Comparison of ENCODE assay signal across 26 cellular contexts in the genomic region with DNA sequence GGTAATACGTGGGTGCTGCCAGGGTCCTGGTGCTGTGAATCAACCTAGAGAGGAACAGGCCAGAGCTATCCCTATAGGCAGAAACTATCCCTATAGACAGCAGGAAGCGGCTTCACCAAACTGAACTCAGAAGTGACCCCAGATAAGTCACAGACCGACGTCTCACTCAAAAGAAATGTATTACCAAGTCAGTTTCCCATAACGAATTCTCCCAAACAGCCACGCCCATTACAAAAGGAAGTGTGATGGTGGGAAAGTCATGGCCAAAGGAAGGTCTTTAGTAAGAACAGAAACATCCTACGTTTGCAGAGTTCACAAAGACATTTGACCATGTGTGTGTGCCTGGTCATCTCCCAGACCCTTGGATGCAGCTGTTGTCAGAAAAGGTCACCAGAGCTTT.
"Had no signal": no experiment of that assay in that cellular context is flagged by ENCODE, and none has a peak within 500 bp of the region (broad histone marks: within the 10 kb centered on the region; RNA-seq: fewer than 3 reads in every experiment).

No MANE protein-coding gene starts in this region.

- H3K9ac ChIP-seq: neural progenitor cell had no signal

- H3K4me3 ChIP-seq: coronary artery, gastrocnemius medialis, lung, neural progenitor cell, prostate gland, right atrium auricular region, smooth muscle cell, tibial artery had no signal

- H3K9me3 ChIP-seq: gastrocnemius medialis, prostate gland, right atrium auricular region, tibial artery had no signal

- H3K4me1 Mint-ChIP-seq: memory B cell; naive thymus-derived CD4-positive, alpha-beta T cell; nephron; stimulated activated naive CD8-positive, alpha-beta T cell treated with anti-CD3 and anti-CD28 coated beads, Interleukin-15, amount 100 ng/mL, for 72 hours had no signal

- ATAC-seq: effector memory CD8-positive, alpha-beta T cell; gastrocnemius medialis; left lobe of liver; naive thymus-derived CD4-positive, alpha-beta T cell; sciatic nerve; stimulated activated naive CD8-positive, alpha-beta T cell treated with anti-CD3 and anti-CD28 coated beads, Interleukin-15, amount 100 ng/mL, for 72 hours had no signal

- DNase-seq: dermis blood vessel endothelial cell; effector memory CD8-positive, alpha-beta T cell; gastrocnemius medialis; head of caudate nucleus; kidney; naive thymus-derived CD4-positive, alpha-beta T cell; stimulated activated CD4-positive, alpha-beta T cell treated with anti-CD3 and anti-CD28 coated beads, Interleukin-12 subunit alpha, Interleukin-12 subunit beta, amount 100 ng/mL, for 4 hours; stimulated activated CD4-positive, alpha-beta T cell treated with anti-CD3 and anti-CD28 coated beads, Interleukin-1b, Interleukin-23, amount 100 ng/mL, for 48 hours; stimulated activated CD4-positive, alpha-beta T cell treated with anti-CD3 and anti-CD28 coated beads, Interleukin-4, amount 100 ng/mL, for 1 hour; stimulated activated CD8-positive, alpha-beta memory T cell treated with anti-CD3 and anti-CD28 coated beads, Interleukin-4, amount 100 ng/mL, for 48 hours; stimulated activated naive CD4-positive, alpha-beta T cell; stimulated activated naive CD8-positive, alpha-beta T cell treated with anti-CD3 and anti-CD28 coated beads, Interleukin-15, amount 100 ng/mL, for 72 hours; tibial artery had no signal

- H3K4me3 Mint-ChIP-seq: effector memory CD8-positive, alpha-beta T cell; memory B cell; mesothelial cell of epicardium; naive thymus-derived CD4-positive, alpha-beta T cell; nephron; neural progenitor cell; stimulated activated naive CD8-positive, alpha-beta T cell treated with anti-CD3 and anti-CD28 coated beads, Interleukin-15, amount 100 ng/mL, for 72 hours; type B pancreatic cell had no signal

- H3K27ac Mint-ChIP-seq: effector memory CD8-positive, alpha-beta T cell; memory B cell; mesothelial cell of epicardium; naive thymus-derived CD4-positive, alpha-beta T cell; nephron; neural progenitor cell; type B pancreatic cell had no signal

- H2AFZ ChIP-seq: neural progenitor cell had no signal

- H3K36me3 Mint-ChIP-seq: memory B cell, mesothelial cell of epicardium, neural progenitor cell, type B pancreatic cell had no signal

- H3K27ac ChIP-seq: coronary artery, gastrocnemius medialis, neural progenitor cell, prostate gland, right atrium auricular region, tibial artery had no signal

- FAIRE-seq: endometrium, kidney had no signal

- H3K4me1 ChIP-seq: gastrocnemius medialis, neural progenitor cell, prostate gland, right atrium auricular region, tibial artery had no signal

- H3K9me3 Mint-ChIP-seq: memory B cell, mesothelial cell of epicardium, nephron, type B pancreatic cell had no signal

- H3K4me2 ChIP-seq: neural progenitor cell, smooth muscle cell had no signal

- H3K27me3 ChIP-seq: gastrocnemius medialis, neural progenitor cell, right atrium auricular region, tibial artery had no signal

- H3K36me3 ChIP-seq: gastrocnemius medialis, neural progenitor cell, prostate gland, right atrium auricular region, tibial artery had no signal
